In the genomic region with DNA sequence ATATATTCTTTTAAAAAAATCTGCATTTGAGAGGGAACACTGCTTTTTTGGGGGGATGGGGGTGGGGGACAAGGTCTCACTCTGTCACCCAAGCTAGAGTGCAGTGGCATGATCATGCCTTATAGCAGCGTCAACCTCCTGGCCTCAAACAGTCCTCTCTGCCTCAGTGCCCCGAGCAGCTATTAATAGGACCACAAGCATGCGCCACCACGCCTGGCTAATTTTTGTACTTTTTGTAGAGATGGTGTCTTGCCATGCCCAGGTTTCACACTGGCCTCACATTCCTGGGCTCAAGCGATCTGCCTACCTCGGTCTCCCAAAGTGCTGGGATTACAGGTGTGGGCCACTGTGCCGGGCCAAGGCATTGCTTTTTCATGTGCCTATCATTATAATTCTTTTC, we compare ENCODE assay signal across 1 cellular context.
TF ChIP-seq lines count a peak whose summit lies in the region.

No MANE protein-coding gene starts in this region.

TF ChIP-seq in SK-N-SH, 30 proteins besides CTCF, POLR2A, EP300 and RAD21 (continued from another document):
- TF ChIP-seq REST (IDR thresholded peaks at IDR 0.05; ENCODE audit: low read depth, low read length) (no peak), FOXJ3 (CRISPR knock-in tag; IDR thresholded peaks at IDR 0.05) (no peak), ELF1 (IDR thresholded peaks at IDR 0.05) (no peak), SIN3A (IDR thresholded peaks at IDR 0.05; ENCODE audit: borderline replicate concordance, low read depth, low read length) (no peak), NRF1 (IDR thresholded peaks at IDR 0.05; ENCODE audit: low read depth, low read length) (no peak), TEAD4 (IDR thresholded peaks at IDR 0.05; ENCODE audit: borderline replicate concordance, insufficient read depth) (no peak), YY1 (IDR thresholded peaks at IDR 0.05; ENCODE audit: low read depth) (no peak), TCF12 (IDR thresholded peaks at IDR 0.05) (no peak)
- TF ChIP-seq, protein P1, sequence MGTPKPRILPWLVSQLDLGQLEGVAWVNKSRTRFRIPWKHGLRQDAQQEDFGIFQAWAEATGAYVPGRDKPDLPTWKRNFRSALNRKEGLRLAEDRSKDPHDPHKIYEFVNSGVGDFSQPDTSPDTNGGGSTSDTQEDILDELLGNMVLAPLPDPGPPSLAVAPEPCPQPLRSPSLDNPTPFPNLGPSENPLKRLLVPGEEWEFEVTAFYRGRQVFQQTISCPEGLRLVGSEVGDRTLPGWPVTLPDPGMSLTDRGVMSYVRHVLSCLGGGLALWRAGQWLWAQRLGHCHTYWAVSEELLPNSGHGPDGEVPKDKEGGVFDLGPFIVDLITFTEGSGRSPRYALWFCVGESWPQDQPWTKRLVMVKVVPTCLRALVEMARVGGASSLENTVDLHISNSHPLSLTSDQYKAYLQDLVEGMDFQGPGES (IDR thresholded peaks at IDR 0.05; ENCODE audit: low read depth, low read length), result no peak
